ENCODE assay signal across 11 cellular contexts in genomic region chr6:44049163-44049988, GRCh38.
DNase-seq lines count a peak whose midpoint lies in the region; ATAC-seq and TF ChIP-seq lines count a peak whose summit lies in the region.
"Had no signal": no experiment of that assay in that cellular context is flagged by ENCODE, and none has a peak within 500 bp of the region (broad histone marks: within the 10 kb centered on the region; RNA-seq: fewer than 3 reads in every experiment).

No MANE protein-coding gene starts in this region.

- no peak for TF ChIP-seq CTCF in ascending aorta (IDR thresholded peaks at IDR 0.05)
- TF ChIP-seq CTCF in omental fat pad (IDR thresholded peaks at IDR 0.05): no peak

- H2AFZ ChIP-seq in ACC112 (ENCODE audit: low read length, unreplicated experiment): peak overlapping the region; percentile 44

- CTCF ChIA-PET in activated CD8-positive, alpha-beta T cell treated with anti-CD3 and anti-CD28 coated beads, Interleukin-2, amount 10 ng/mL, durations not matched to agents 7 days and 5 days (lab: Charles Lee): interaction anchor here (1.2 to 2.5 kb wide), 3 partner anchors 7 to 30 kb away, joined by 5 to 9 read pairs (median 7); no protein-coding TSS in a partner anchor

- H3K4me1 ChIP-seq in ACC112 (ENCODE audit: control insufficient read depth, insufficient read depth, low read length, unreplicated experiment) (peaks cover 64% of the 10 kb centered on the region), right cardiac atrium (ENCODE audit: control insufficient read depth, insufficient read depth, low read length) (peaks cover 8% of the 10 kb centered on the region), ascending aorta (peaks cover 3 to 16% of the 10 kb centered on the region in 2 donors)

- WGBS in right cardiac atrium: 62% methylated on average over 6 of the region's 6 CpGs

- no peaks in the 10 kb centered on the region for H3K36me3 Mint-ChIP-seq in activated CD8-positive, alpha-beta T cell treated with anti-CD3 and anti-CD28 coated beads, Interleukin-2, amount 10 ng/mL, durations not matched to agents 7 days and 5 days (ENCODE audit: low read depth)
- H3K36me3 Mint-ChIP-seq: CD8-positive, alpha-beta T cell had no signal

- H3K27me3 ChIP-seq in ACC112 (ENCODE audit: insufficient read depth, low read length): no peaks in the 10 kb centered on the region
- no peaks in the 10 kb centered on the region for H3K27me3 ChIP-seq in right cardiac atrium (ENCODE audit: control insufficient read depth, insufficient read depth)
- no peaks in the 10 kb centered on the region for H3K27me3 ChIP-seq in ascending aorta

- H3K27ac Mint-ChIP-seq in activated CD8-positive, alpha-beta T cell treated with anti-CD3 and anti-CD28 coated beads, Interleukin-2, amount 10 ng/mL, durations not matched to agents 7 days and 5 days: peak overlapping the region; percentile 11
- H3K27ac Mint-ChIP-seq: CD8-positive, alpha-beta T cell had no signal

- POLR2A ChIA-PET in activated CD8-positive, alpha-beta T cell treated with anti-CD3 and anti-CD28 coated beads, Interleukin-2, amount 10 ng/mL, durations not matched to agents 7 days and 5 days (lab: Charles Lee): interaction anchor here (0.6 kb wide), 1 partner anchor 279 kb away, joined by 3 read pairs; the partner anchor contains the start of gene VEGFA

- peak overlapping the region; percentile 67 for H3K27ac ChIP-seq in ACC112 (ENCODE audit: low read depth, low read length)
- H3K27ac ChIP-seq in right cardiac atrium (ENCODE audit: low read length): peak overlapping the region; percentile 30
- H3K27ac ChIP-seq in ascending aorta: peak overlapping the region in 1 of 2 donors; percentile 15

- peaks cover 17% of the 10 kb centered on the region for H3K4me1 Mint-ChIP-seq in activated CD8-positive, alpha-beta T cell treated with anti-CD3 and anti-CD28 coated beads, Interleukin-2, amount 10 ng/mL, durations not matched to agents 7 days and 5 days (ENCODE audit: low read depth)

- H3K9me3 Mint-ChIP-seq in activated CD8-positive, alpha-beta T cell treated with anti-CD3 and anti-CD28 coated beads, Interleukin-2, amount 10 ng/mL, durations not matched to agents 7 days and 5 days (ENCODE audit: insufficient read depth): no peaks in the 10 kb centered on the region
- H3K9me3 Mint-ChIP-seq: CD8-positive, alpha-beta T cell had no signal

- no peak overlapping the region for H3K4me3 Mint-ChIP-seq in activated CD8-positive, alpha-beta T cell treated with anti-CD3 and anti-CD28 coated beads, Interleukin-2, amount 10 ng/mL, durations not matched to agents 7 days and 5 days
- H3K4me3 Mint-ChIP-seq: CD8-positive, alpha-beta T cell had no signal

- in situ Hi-C loops in KBM-7 (cut with MboI; ENCODE audit: low pct_unique_long_range_greater_than_20kb, low sequenced_read_pairs): no loop called here

- H3K4me3 ChIP-seq in ACC112 (ENCODE audit: low read depth, low read length): peak overlapping the region; percentile 9; the same call in 1 of the 2 replicates
- no peak overlapping the region for H3K4me3 ChIP-seq in right cardiac atrium (ENCODE audit: low read length)
- no peak overlapping the region for H3K4me3 ChIP-seq in ascending aorta

- intact Hi-C loops in right cardiac atrium (cut with DNase I) (no loop called here), ascending aorta (cut with DNase I) (no loop called here)

- H3K36me3 ChIP-seq in ACC112 (ENCODE audit: insufficient read depth, low read length) (no peaks in the 10 kb centered on the region), ascending aorta (no peaks in the 10 kb centered on the region)

- DNase-seq in activated CD8-positive, alpha-beta T cell treated with anti-CD3 and anti-CD28 coated beads, Interleukin-2, amount 10 ng/mL, durations not matched to agents 7 days and 5 days: peak; percentile 46
- DNase-seq in right cardiac atrium (peak in 1 of 3 donors; percentile 11), ascending aorta (ENCODE audit: low spot score in 2 of 2) (no peak), omental fat pad (ENCODE audit: low spot score) (no peak), KBM-7 (no peak)
- DNase-seq: activated CD8-positive, alpha-beta memory T cell treated with anti-CD3 and anti-CD28 coated beads, Interleukin-2, amount 50 U/mL, for 4 hours; CD8-positive, alpha-beta T cell; NCI-H510A had no signal

- no peaks in the 10 kb centered on the region for H3K79me2 ChIP-seq in ACC112 (ENCODE audit: control insufficient read depth, insufficient read depth, low read length, unreplicated experiment)

- H3K9me3 ChIP-seq in right cardiac atrium (ENCODE audit: control insufficient read depth, low read length) (no peaks in the 10 kb centered on the region), ascending aorta (no peaks in the 10 kb centered on the region)

- H3K27me3 Mint-ChIP-seq in activated CD8-positive, alpha-beta T cell treated with anti-CD3 and anti-CD28 coated beads, Interleukin-2, amount 10 ng/mL, durations not matched to agents 7 days and 5 days (ENCODE audit: low read depth): no peaks in the 10 kb centered on the region

- ATAC-seq in GM21576 (IDR thresholded peaks at IDR 0.05; ENCODE audit: unreplicated experiment): peak; percentile 76
- peak; percentile 71 for ATAC-seq in activated CD8-positive, alpha-beta T cell treated with anti-CD3 and anti-CD28 coated beads, Interleukin-2, amount 10 ng/mL, durations not matched to agents 7 days and 5 days
- no peak for ATAC-seq in right cardiac atrium
- no peak for ATAC-seq in omental fat pad (ENCODE audit: low FRiP score)
- ATAC-seq in HG03175 (IDR thresholded peaks at IDR 0.05; ENCODE audit: unreplicated experiment): no peak
- ATAC-seq: CD8-positive, alpha-beta T cell had no signal

Comparison
In these comparisons a context has a peak if more than half of its experiments do, and no peak if none do; other contexts are left out.
1. ATAC-seq: peak in GM21576 (single experiment) and activated CD8-positive, alpha-beta T cell treated with anti-CD3 and anti-CD28 coated beads, Interleukin-2, amount 10 ng/mL, durations not matched to agents 7 days and 5 days (single experiment); none in right cardiac atrium (0 of 2), omental fat pad (single experiment) and HG03175 (single experiment).